Comparison of ENCODE assay signal across 8 cellular contexts in genomic region chr19:11373885-11374448, GRCh38. TPM values are rescaled to one million over a fixed set of nuclear protein-coding genes. Genes with fewer than 3 reads are reported as not detected.
DNase-seq lines count a peak whose midpoint lies in the region; ATAC-seq, FAIRE-seq and TF ChIP-seq lines count a peak whose summit lies in the region.

No MANE protein-coding gene starts in this region.

- H3K9me3 ChIP-seq in BLaER1 treated with 17β-estradiol and CSF1 and Interleukin-3, amounts not matched to agents 10 nM and 100 nM (replicated peaks in 1 of 11) = no peaks in the 10 kb centered on the region
- H3K9me3 ChIP-seq in MG63 = no peaks in the 10 kb centered on the region
- H3K9me3 ChIP-seq in muscle layer of duodenum (ENCODE audit: control insufficient read depth in 1 of 2, low read length in 2 of 2) = no peaks in the 10 kb centered on the region

- H3K27ac ChIP-seq in BLaER1 treated with 17β-estradiol and CSF1 and Interleukin-3, amounts not matched to agents 10 nM and 100 nM = peak overlapping the region in 9 of 11 experiments; percentile 85 to 96 (median 93); a peak in 15 of 22 replicates
- peak overlapping the region; percentile 53 for H3K27ac ChIP-seq in muscle layer of duodenum (ENCODE audit: low read length)

- peaks cover 43 to 54% (median 50%) of the 10 kb centered on the region in 10 experiments for H3K4me1 ChIP-seq in BLaER1 treated with 17β-estradiol and CSF1 and Interleukin-3, amounts not matched to agents 10 nM and 100 nM
- H3K4me1 ChIP-seq in muscle layer of duodenum (ENCODE audit: control insufficient read depth in 1 of 2, insufficient read depth in 2 of 2, low read length in 2 of 2) = peaks cover 17 to 39% of the 10 kb centered on the region in 2 donors

- peak overlapping the region; percentile 6 to 94 (median 89); a peak in 17 of 22 replicates for H3K9ac ChIP-seq in BLaER1 treated with 17β-estradiol and CSF1 and Interleukin-3, amounts not matched to agents 10 nM and 100 nM

- peak overlapping the region; percentile 59 to 76 (median 68) for H3K4me3 ChIP-seq in BLaER1 treated with 17β-estradiol and CSF1 and Interleukin-3, amounts not matched to agents 10 nM and 100 nM
- H3K4me3 ChIP-seq in MG63 (peak overlapping the region; percentile 70), bronchial epithelial cell (ENCODE audit: low read depth, low read length) (peak overlapping the region; percentile 61), muscle layer of duodenum (ENCODE audit: low read depth in 1 of 2, low read length in 2 of 2) (peak overlapping the region; percentile 70 to 83)

- H4K20me1 ChIP-seq in BLaER1 treated with 17β-estradiol and CSF1 and Interleukin-3, amounts not matched to agents 10 nM and 100 nM = peaks cover 0 to 8% (median 0%) of the 10 kb centered on the region in 11 experiments; a peak in 1 of 22 replicates

- H3K4me2 ChIP-seq in BLaER1 treated with 17β-estradiol and CSF1 and Interleukin-3, amounts not matched to agents 10 nM and 100 nM = peak overlapping the region; percentile 71 to 99 (median 87)

- ATAC-seq in GM18909 (IDR thresholded peaks at IDR 0.05; ENCODE audit: poor library complexity, unreplicated experiment) = no peak
- no peak for ATAC-seq in HG02973 (IDR thresholded peaks at IDR 0.05; ENCODE audit: unreplicated experiment)

- TF ChIP-seq CTCF in bronchial epithelial cell (IDR thresholded peaks at IDR 0.05; ENCODE audit: insufficient read depth, low read length, severe bottlenecking) = no peak

- no peak for DNase-seq in MG63
- no peak for DNase-seq in bronchial epithelial cell (ENCODE audit: low read depth)
- DNase-seq in GM03348 (ENCODE audit: low spot score) = no peak
- no peak for DNase-seq in cortex of kidney (lab: John Stamatoyannopoulos, UW)

- H3K27me3 ChIP-seq in BLaER1 treated with 17β-estradiol and CSF1 and Interleukin-3, amounts not matched to agents 10 nM and 100 nM = no peaks in the 10 kb centered on the region
- H3K27me3 ChIP-seq in MG63 (no peaks in the 10 kb centered on the region), bronchial epithelial cell (ENCODE audit: control insufficient read depth, insufficient read depth, low read length) (no peaks in the 10 kb centered on the region), muscle layer of duodenum (ENCODE audit: low read depth, low read length) (no peaks in the 10 kb centered on the region)

- peaks cover 0 to 16% (median 0%) of the 10 kb centered on the region in 11 experiments; a peak in 3 of 22 replicates for H3K36me3 ChIP-seq in BLaER1 treated with 17β-estradiol and CSF1 and Interleukin-3, amounts not matched to agents 10 nM and 100 nM
- H3K36me3 ChIP-seq in MG63 = peaks cover 6% of the 10 kb centered on the region
- H3K36me3 ChIP-seq in bronchial epithelial cell (ENCODE audit: control insufficient read depth, insufficient read depth, low read length) = peaks cover 1% of the 10 kb centered on the region
- peaks cover 0 to 8% of the 10 kb centered on the region in 2 donors for H3K36me3 ChIP-seq in muscle layer of duodenum (ENCODE audit: control insufficient read depth in 1 of 2, insufficient read depth in 2 of 2, low read length in 2 of 2)

- no peak for FAIRE-seq in bronchial epithelial cell (lab: Jason Lieb, UNC)

RNA-seq across cellular contexts. Expression of gene SWSAP1, which starts 0.5 kb away (rescaled TPM):
- total RNA-seq in MG63 (2014; rRNA removed; shearing (Covaris generic); ENCODE audit: low replicate concordance) = 1.3 and 3.1 TPM in 2 replicates
- 0.53 and 0.90 TPM in 2 replicates for total RNA-seq in bronchial epithelial cell

RNA-seq across cellular contexts. Expression of gene EPOR, which starts 10.1 kb away (rescaled TPM):
- 2.6 and 2.9 TPM in 2 replicates for total RNA-seq in MG63 (2014; rRNA removed; shearing (Covaris generic); ENCODE audit: low replicate concordance)
- total RNA-seq in bronchial epithelial cell = 0.26 and 1.0 TPM in 2 replicates

RNA-seq across cellular contexts. Expression of gene PLPPR2, which starts 18.7 kb away (rescaled TPM):
- 3.9 and 12.3 TPM in 2 replicates for total RNA-seq in MG63 (2014; rRNA removed; shearing (Covaris generic); ENCODE audit: low replicate concordance)
- 1.8 and 6.0 TPM in 2 replicates for total RNA-seq in bronchial epithelial cell

RNA-seq across cellular contexts. Expression of gene CCDC159, which starts 27.6 kb away (rescaled TPM):
- 5.4 and 9.0 TPM in 2 replicates for total RNA-seq in MG63 (2014; rRNA removed; shearing (Covaris generic); ENCODE audit: low replicate concordance)
- 7.9 and 11.1 TPM in 2 replicates for total RNA-seq in bronchial epithelial cell

RNA-seq across cellular contexts. Expression of gene TMEM205, which starts 27.9 kb away (rescaled TPM):
- 139 and 195 TPM in 2 replicates for total RNA-seq in MG63 (2014; rRNA removed; shearing (Covaris generic); ENCODE audit: low replicate concordance)
- total RNA-seq in bronchial epithelial cell = 70.6 and 116 TPM in 2 replicates
